In the genomic region with DNA sequence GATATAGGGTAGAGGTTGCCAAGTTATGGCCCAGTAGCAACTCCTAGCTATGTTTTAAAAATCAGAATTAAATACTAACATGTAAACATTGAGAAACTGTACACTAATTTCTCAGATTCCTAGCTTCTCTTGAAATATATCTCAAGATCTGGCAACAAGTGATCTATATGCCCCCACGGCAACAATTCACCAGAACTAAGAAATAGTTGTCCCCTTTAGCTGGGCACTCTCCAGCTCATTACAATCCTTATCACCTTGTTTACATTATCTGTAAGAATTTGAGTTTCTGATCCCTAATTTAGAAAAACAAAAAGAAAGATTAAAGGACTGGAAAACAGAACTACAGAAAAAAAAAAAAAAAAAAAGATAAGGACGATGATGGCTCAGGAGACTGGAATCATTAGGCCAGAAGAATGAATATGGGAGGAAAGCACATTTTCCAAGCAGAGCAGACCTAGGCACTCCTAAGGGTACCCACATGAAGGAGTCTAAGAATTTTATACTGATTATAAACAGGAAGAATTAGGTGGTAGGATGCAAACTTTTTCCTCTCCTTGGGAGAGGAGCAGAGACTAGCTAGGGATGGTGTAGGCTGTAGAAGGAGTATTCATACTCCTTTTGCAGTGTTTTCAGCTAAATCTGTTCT, we compare ENCODE assay signal across 23 cellular contexts.
"Had no signal": no experiment of that assay in that cellular context is flagged by ENCODE, and none has a peak within 500 bp of the region (broad histone marks: within the 10 kb centered on the region; RNA-seq: fewer than 3 reads in every experiment).

No MANE protein-coding gene starts in this region.

- H3K27me3 ChIP-seq: esophagus muscularis mucosa, neural progenitor cell, right lobe of liver, suprapubic skin, transverse colon, vagina had no signal

- H3K27ac ChIP-seq: coronary artery, esophagus muscularis mucosa, lower lobe of right lung, neural progenitor cell, parathyroid adenoma, right lobe of liver, suprapubic skin, transverse colon, vagina had no signal

- H3K4me3 Mint-ChIP-seq: immature natural killer cell; naive thymus-derived CD4-positive, alpha-beta T cell; nephron; neural progenitor cell; stimulated activated naive B cell treated with anti-CD40 and anti-IgM and Interleukin-4, amounts not matched to agents 10 μg/mL and 1 μg/mL and 100 μg/mL, for 72 hours; stimulated activated naive CD8-positive, alpha-beta T cell treated with anti-CD3 and anti-CD28 coated beads, Interleukin-15, Interleukin-2, amounts not matched to agents 100 ng/mL and 50 ng/mL, for 24 hours had no signal

- H3K4me1 ChIP-seq: esophagus muscularis mucosa, lower lobe of right lung, neural progenitor cell, right lobe of liver, suprapubic skin, transverse colon, vagina had no signal

- H3K27me3 Mint-ChIP-seq: naive thymus-derived CD4-positive, alpha-beta T cell; progenitor cell of endocrine pancreas; stimulated activated naive B cell treated with anti-CD40 and anti-IgM and Interleukin-4, amounts not matched to agents 10 μg/mL and 1 μg/mL and 100 μg/mL, for 72 hours; stimulated activated naive CD8-positive, alpha-beta T cell treated with anti-CD3 and anti-CD28 coated beads, Interleukin-15, Interleukin-2, amounts not matched to agents 100 ng/mL and 50 ng/mL, for 24 hours had no signal

- H3K36me3 ChIP-seq: neural progenitor cell had no signal

- H3K27ac Mint-ChIP-seq: neural progenitor cell; progenitor cell of endocrine pancreas; stimulated activated naive B cell treated with anti-CD40 and anti-IgM and Interleukin-4, amounts not matched to agents 10 μg/mL and 1 μg/mL and 100 μg/mL, for 72 hours; stimulated activated naive CD8-positive, alpha-beta T cell treated with anti-CD3 and anti-CD28 coated beads, Interleukin-15, Interleukin-2, amounts not matched to agents 100 ng/mL and 50 ng/mL, for 24 hours had no signal

- H3K9me3 ChIP-seq: esophagus muscularis mucosa, lower lobe of right lung, right lobe of liver, suprapubic skin, transverse colon, vagina had no signal

- DNase-seq: dermis blood vessel endothelial cell; effector memory CD4-positive, alpha-beta T cell; hypothalamus; immature natural killer cell; left ventricle myocardium superior; lower lobe of right lung; midbrain; naive thymus-derived CD4-positive, alpha-beta T cell; right lobe of liver; small intestine; stimulated activated CD4-positive, alpha-beta T cell treated with anti-CD3 and anti-CD28 coated beads, Interleukin-15, amount 100 ng/mL, for 24 hours; stimulated activated CD4-positive, alpha-beta T cell treated with anti-CD3 and anti-CD28 coated beads, Interleukin-2, amount 100 ng/mL, for 48 hours; stimulated activated naive B cell treated with anti-CD40 and anti-IgM and Interleukin-4, amounts not matched to agents 10 μg/mL and 1 μg/mL and 100 μg/mL, for 72 hours; transverse colon had no signal

- H3K4me3 ChIP-seq: coronary artery, esophagus muscularis mucosa, lower lobe of right lung, neural progenitor cell, right lobe of liver, suprapubic skin, transverse colon, vagina had no signal

- H3K9me3 Mint-ChIP-seq: immature natural killer cell; naive thymus-derived CD4-positive, alpha-beta T cell; nephron; neural progenitor cell; stimulated activated naive B cell treated with anti-CD40 and anti-IgM and Interleukin-4, amounts not matched to agents 10 μg/mL and 1 μg/mL and 100 μg/mL, for 72 hours; stimulated activated naive CD8-positive, alpha-beta T cell treated with anti-CD3 and anti-CD28 coated beads, Interleukin-15, Interleukin-2, amounts not matched to agents 100 ng/mL and 50 ng/mL, for 24 hours had no signal

- ATAC-seq: left ventricle myocardium superior; lower lobe of right lung; naive thymus-derived CD4-positive, alpha-beta T cell; right lobe of liver; stimulated activated naive B cell treated with anti-CD40 and anti-IgM and Interleukin-4, amounts not matched to agents 10 μg/mL and 1 μg/mL and 100 μg/mL, for 72 hours had no signal

- H3K4me1 Mint-ChIP-seq: nephron had no signal
